Comparison of ENCODE assay signal across 11 cellular contexts in genomic region chr3:127800508-127800907, GRCh38. TPM values are rescaled to one million over a fixed set of nuclear protein-coding genes. Genes with fewer than 3 reads are reported as not detected.
A peak's percentile ranks its signal among the peaks of the same experiment; 100 is the strongest.
DNase-seq lines count a peak whose midpoint lies in the region; ATAC-seq and TF ChIP-seq lines count a peak whose summit lies in the region.
"Had no signal": no experiment of that assay in that cellular context is flagged by ENCODE, and none has a peak within 500 bp of the region (broad histone marks: within the 10 kb centered on the region; RNA-seq: fewer than 3 reads in every experiment).

No MANE protein-coding gene starts in this region.

- no peaks in the 10 kb centered on the region for H4K20me1 ChIP-seq in BLaER1

- H3K36me3 Mint-ChIP-seq in effector memory CD8-positive, alpha-beta T cell (ENCODE audit: insufficient read depth) = no peaks in the 10 kb centered on the region

- H3K9ac ChIP-seq in BLaER1 = 0 out of 2 replicates have a peak overlapping the region, but pooled peaks have one; percentile 8

- ATAC-seq in GM19463 (IDR thresholded peaks at IDR 0.05; ENCODE audit: unreplicated experiment) (peak; percentile 65), omental fat pad (ENCODE audit: low FRiP score) (no peak), left cardiac atrium (no peak)
- ATAC-seq in effector memory CD8-positive, alpha-beta T cell (replicated peaks) = peak; percentile 78

- peaks cover 0 to 10% of the 10 kb centered on the region in 2 donors for H3K27me3 Mint-ChIP-seq in effector memory CD8-positive, alpha-beta T cell

- H3K36me3 ChIP-seq in BLaER1 = no peaks in the 10 kb centered on the region

- TF ChIP-seq CTCF in omental fat pad (IDR thresholded peaks at IDR 0.05) = no peak

- peak overlapping the region; percentile 51 for H3K27ac ChIP-seq in BLaER1

- H3K4me1 ChIP-seq in BLaER1 = peaks cover 31% of the 10 kb centered on the region

- no peaks in the 10 kb centered on the region for H3K27me3 ChIP-seq in BLaER1

- no peak overlapping the region for H3K4me3 ChIP-seq in BLaER1
- H3K4me3 ChIP-seq: lung had no signal

- intact Hi-C loops in left cardiac atrium (cut with DNase I) = no loop called here

- H3K27ac Mint-ChIP-seq in effector memory CD8-positive, alpha-beta T cell = peak overlapping the region in 1 of 2 donors; percentile 23

- peak overlapping the region in 1 of 2 donors; percentile 14 for H3K4me3 Mint-ChIP-seq in effector memory CD8-positive, alpha-beta T cell

- peak overlapping the region; percentile 60 for H3K4me2 ChIP-seq in BLaER1

- H3K9me3 Mint-ChIP-seq in effector memory CD8-positive, alpha-beta T cell = no peaks in the 10 kb centered on the region

- peaks cover 4 to 7% of the 10 kb centered on the region in 2 donors for H3K4me1 Mint-ChIP-seq in effector memory CD8-positive, alpha-beta T cell (ENCODE audit: low read depth in 2 of 2)

- DNase-seq in MV-4-11 (lab: John Stamatoyannopoulos, UW) (peak; percentile 88), omental fat pad (ENCODE audit: low spot score) (no peak), NCI-H1092 treated with DMSO at 0.1 percent for 48 hours (lab: John Stamatoyannopoulos, UW) (no peak), SIG-M5 (lab: John Stamatoyannopoulos, UW) (no peak), left cardiac atrium (no peak)
- no peak for DNase-seq in effector memory CD8-positive, alpha-beta T cell
- DNase-seq: NCI-H1105 treated with DMSO at 0.1 percent for 48 hours; stimulated activated CD8-positive, alpha-beta memory T cell treated with anti-CD3 and anti-CD28 coated beads, Interleukin-4, amount 100 ng/mL, for 48 hours had no signal

- H3K9me3 ChIP-seq in BLaER1 = no peaks in the 10 kb centered on the region

RNA-seq across cellular contexts. Expression of gene MGLL, which starts 21.8 kb away (rescaled TPM):
- 100 to 1,000 TPM in 1 of 4 donors, 10 to 100 TPM in 3; 58.9 to 129 (median 96.3) TPM for total RNA-seq in omental fat pad
- 100 to 1,000 TPM in 1 of 2 donors, 10 to 100 TPM in 1; 95.4 to 122 TPM for total RNA-seq in left cardiac atrium

Comparison
In these comparisons a context has a peak if more than half of its experiments do, and no peak if none do; other contexts are left out.
1. ATAC-seq: peak in GM19463 (single experiment) and effector memory CD8-positive, alpha-beta T cell (single experiment); none in omental fat pad (single experiment) and left cardiac atrium (0 of 2).